In genomic region chr15:52011711-52012144, GRCh38 we compare ENCODE assay signal across 10 cellular contexts. TPM values are rescaled to one million over a fixed set of nuclear protein-coding genes. Genes with fewer than 3 reads are reported as not detected.
DNase-seq lines count a peak whose midpoint lies in the region; ATAC-seq and TF ChIP-seq lines count a peak whose summit lies in the region.
"Had no signal": no experiment of that assay in that cellular context is flagged by ENCODE, and none has a peak within 500 bp of the region (broad histone marks: within the 10 kb centered on the region; RNA-seq: fewer than 3 reads in every experiment).

No MANE protein-coding gene starts in this region.

- H3K4me1 ChIP-seq in SJCRH30 (peaks cover 15% of the 10 kb centered on the region), cardiac muscle cell (ENCODE audit: low read depth) (no peaks in the 10 kb centered on the region), upper lobe of right lung (peaks cover 36% of the 10 kb centered on the region)

- H3K27me3 ChIP-seq in SJCRH30: no peaks in the 10 kb centered on the region
- no peaks in the 10 kb centered on the region for H3K27me3 ChIP-seq in cardiac muscle cell
- no peaks in the 10 kb centered on the region for H3K27me3 ChIP-seq in upper lobe of right lung

- intact Hi-C loops in upper lobe of right lung (cut with DNase I): no loop called here

- H3K4me3 ChIP-seq in SJCRH30: no peak overlapping the region
- H3K4me3 ChIP-seq in cardiac muscle cell: no peak overlapping the region
- no peak overlapping the region for H3K4me3 ChIP-seq in upper lobe of right lung
- H3K4me3 ChIP-seq: lung had no signal

- H3K27ac ChIP-seq in SJCRH30 (no peak overlapping the region), cardiac muscle cell (peak overlapping the region; percentile 9), upper lobe of right lung (peak overlapping the region; percentile 14)

- H3K9me3 ChIP-seq in SJCRH30 (replicated peaks): no peaks in the 10 kb centered on the region
- no peaks in the 10 kb centered on the region for H3K9me3 ChIP-seq in cardiac muscle cell (ENCODE audit: low read depth)
- no peaks in the 10 kb centered on the region for H3K9me3 ChIP-seq in upper lobe of right lung

- TF ChIP-seq CTCF in cardiac muscle cell (IDR thresholded peaks at IDR 0.05; ENCODE audit: low read depth, low read length) (no peak), upper lobe of right lung (IDR thresholded peaks at IDR 0.05) (no peak)

- DNase-seq in activated CD8-positive, alpha-beta memory T cell treated with anti-CD3 and anti-CD28 coated beads, Interleukin-2, amount 50 U/mL, for 48 hours: peak; percentile 26
- DNase-seq in activated CD8-positive, alpha-beta memory T cell treated with anti-CD3 and anti-CD28 coated beads, Interleukin-2, amount 50 U/mL, for 4 hours: no peak
- peak; percentile 30 to 77 for DNase-seq in SJCRH30
- DNase-seq in cardiac muscle cell (ENCODE audit: low read depth in 1 of 2, low spot score in 1 of 2): peak; percentile 6 to 53
- DNase-seq in upper lobe of right lung: no peak
- no peak for DNase-seq in germinal center (ENCODE audit: low spot score)
- DNase-seq: trophoblast cell had no signal

- H3K36me3 ChIP-seq in SJCRH30 (no peaks in the 10 kb centered on the region), cardiac muscle cell (no peaks in the 10 kb centered on the region), upper lobe of right lung (no peaks in the 10 kb centered on the region)

- ATAC-seq in upper lobe of right lung: peak; percentile 51
- no peak for ATAC-seq in HG03095 (IDR thresholded peaks at IDR 0.05; ENCODE audit: unreplicated experiment)
- no peak for ATAC-seq in HG02970 (IDR thresholded peaks at IDR 0.05; ENCODE audit: low FRiP score, unreplicated experiment)

RNA-seq across cellular contexts. Expression of gene MAPK6, which starts 7.3 kb away (rescaled TPM):
- total RNA-seq in SJCRH30 (2014; rRNA removed; shearing (Covaris generic)): 71.2 and 84.2 TPM in 2 replicates
- total RNA-seq in cardiac muscle cell (24.7 and 33.4 TPM in 2 replicates), upper lobe of right lung (20.9 TPM)
- 14.1 and 18.4 TPM in 2 replicates for polyA plus RNA-seq in cardiac muscle cell

RNA-seq across cellular contexts. Expression of gene LEO1, which starts 40.1 kb away (rescaled TPM):
- total RNA-seq in SJCRH30 (2014; rRNA removed; shearing (Covaris generic)): 61.7 and 65.3 TPM in 2 replicates
- total RNA-seq in cardiac muscle cell (16.9 and 19.1 TPM in 2 replicates), upper lobe of right lung (13.2 TPM)
- 19.5 and 26.8 TPM in 2 replicates for polyA plus RNA-seq in cardiac muscle cell

Comparison
In these comparisons a context has a peak if more than half of its experiments do, and no peak if none do; other contexts are left out.
1. DNase-seq: peak in activated CD8-positive, alpha-beta memory T cell treated with anti-CD3 and anti-CD28 coated beads, Interleukin-2, amount 50 U/mL, for 48 hours (single experiment), SJCRH30 (2 of 2) and cardiac muscle cell (2 of 2); none in activated CD8-positive, alpha-beta memory T cell treated with anti-CD3 and anti-CD28 coated beads, Interleukin-2, amount 50 U/mL, for 4 hours (single experiment), upper lobe of right lung (single experiment) and germinal center (single experiment).